12 cellular contexts compared by ENCODE assay signal in genomic region chr10:10824611-10825148, GRCh38.
DNase-seq lines count a peak whose midpoint lies in the region; ATAC-seq and TF ChIP-seq lines count a peak whose summit lies in the region.
"Had no signal": no experiment of that assay in that cellular context is flagged by ENCODE, and none has a peak within 500 bp of the region (broad histone marks: within the 10 kb centered on the region; RNA-seq: fewer than 3 reads in every experiment).

No MANE protein-coding gene starts in this region.

- no peaks in the 10 kb centered on the region for H3K9me3 ChIP-seq in heart left ventricle
- H3K9me3 ChIP-seq in colonic mucosa = no peaks in the 10 kb centered on the region
- no peaks in the 10 kb centered on the region for H3K9me3 ChIP-seq in CD8-positive, alpha-beta memory T cell (ENCODE audit: low read length)

- H3K27ac ChIP-seq in heart left ventricle (peak overlapping the region; percentile 28 to 89 (median 74)), colonic mucosa (no peak overlapping the region)
- no peak overlapping the region for H3K27ac ChIP-seq in CD8-positive, alpha-beta memory T cell (ENCODE audit: low read depth, low read length)

- H3K9ac ChIP-seq in colonic mucosa (ENCODE audit: low read depth in 2 of 2, low read length in 2 of 2) = no peak overlapping the region

- no peak overlapping the region for H3K4me3 Mint-ChIP-seq in CD8-positive, alpha-beta memory T cell
- H3K4me3 Mint-ChIP-seq: activated naive CD8-positive, alpha-beta T cell treated with anti-CD3 and anti-CD28 coated beads, Interleukin-2, amount 10 ng/mL, durations not matched to agents 7 days and 5 days; memory B cell had no signal

- 6 to 13% (median 9%) methylated on average over 8 of the region's 8 CpGs for WGBS in heart left ventricle, 4 donors

- no peaks in the 10 kb centered on the region for H3K36me3 Mint-ChIP-seq in CD8-positive, alpha-beta memory T cell
- H3K36me3 Mint-ChIP-seq: activated naive CD8-positive, alpha-beta T cell treated with anti-CD3 and anti-CD28 coated beads, Interleukin-2, amount 10 ng/mL, durations not matched to agents 7 days and 5 days; memory B cell had no signal

- H3K9me3 Mint-ChIP-seq in CD8-positive, alpha-beta memory T cell = no peaks in the 10 kb centered on the region
- H3K9me3 Mint-ChIP-seq: memory B cell had no signal

- H3K4me3 ChIP-seq in heart left ventricle (peak overlapping the region in 2 of 12 donors; percentile 1 to 15), colonic mucosa (no peak overlapping the region)
- no peak overlapping the region for H3K4me3 ChIP-seq in CD8-positive, alpha-beta memory T cell (ENCODE audit: low read length)

- peaks cover 0 to 48% (median 23%) of the 10 kb centered on the region in 12 donors for H3K4me1 ChIP-seq in heart left ventricle
- H3K4me1 ChIP-seq in colonic mucosa = no peaks in the 10 kb centered on the region
- no peaks in the 10 kb centered on the region for H3K4me1 ChIP-seq in CD8-positive, alpha-beta memory T cell (ENCODE audit: insufficient read depth, low read length)

- intact Hi-C loops in Right ventricle myocardium inferior (cut with DNase I) (loop anchor here (2.0 to 10.0 kb wide), 4 partner anchors 22 to 213 kb away; partner anchors contain the start of gene CELF2), cardiac septum (cut with DNase I) (loop anchor here (5.0 kb wide), 1 partner anchor 48 kb away; no protein-coding TSS in a partner anchor), heart left ventricle (cut with DNase I) (loop anchor here in 4 of 10 donors (2.0 to 10.0 kb wide), 3 partner anchors 48 to 90 kb away; no protein-coding TSS in a partner anchor), colonic mucosa (cut with DNase I) (no loop called here)

- CTCF ChIA-PET in CD8-positive, alpha-beta memory T cell (lab: Charles Lee) = no interaction called here

- peak in 4 of 12 donors; percentile 10 to 40 (median 22) for TF ChIP-seq CTCF in heart left ventricle (IDR thresholded peaks at IDR 0.05)
- TF ChIP-seq CTCF in colonic mucosa (IDR thresholded peaks at IDR 0.05) = no peak

- ATAC-seq in Right ventricle myocardium inferior (peak; percentile 86), heart left ventricle (peak; percentile 78 to 92 (median 88))

- H3K4me1 Mint-ChIP-seq in CD8-positive, alpha-beta memory T cell = no peaks in the 10 kb centered on the region
- H3K4me1 Mint-ChIP-seq: activated naive CD8-positive, alpha-beta T cell treated with anti-CD3 and anti-CD28 coated beads, Interleukin-2, amount 10 ng/mL, durations not matched to agents 7 days and 5 days; memory B cell had no signal

- no peaks in the 10 kb centered on the region for H3K27me3 ChIP-seq in heart left ventricle
- no peaks in the 10 kb centered on the region for H3K27me3 ChIP-seq in colonic mucosa
- H3K27me3 ChIP-seq in CD8-positive, alpha-beta memory T cell (ENCODE audit: insufficient read depth, low read length, poor library complexity, severe bottlenecking) = no peaks in the 10 kb centered on the region

- peak; percentile 76 for DNase-seq in Right ventricle myocardium inferior (ENCODE audit: missing footprints)
- no peak for DNase-seq in cardiac septum (ENCODE audit: low spot score)
- DNase-seq in heart left ventricle = peak in 4 of 5 donors; percentile 33 to 53 (median 42)
- DNase-seq in pulmonary artery endothelial cell (ENCODE audit: low read depth, low spot score) = peak; percentile 68
- DNase-seq in NCI-H510A (lab: John Stamatoyannopoulos, UW) = no peak
- DNase-seq in colonic mucosa = no peak
- DNase-seq in AML-193 (lab: John Stamatoyannopoulos, UW) = no peak
- DNase-seq in CD8-positive, alpha-beta memory T cell = no peak
- DNase-seq: activated naive CD8-positive, alpha-beta T cell treated with anti-CD3 and anti-CD28 coated beads, Interleukin-2, amount 10 ng/mL, durations not matched to agents 7 days and 5 days; DMS79 treated with DMSO at 0.1 percent for 48 hours; T-helper 9 cell had no signal

- TF ChIP-seq POLR2A in heart left ventricle (IDR thresholded peaks at IDR 0.05) = no peak

- H3K36me3 ChIP-seq in heart left ventricle = no peaks in the 10 kb centered on the region
- H3K36me3 ChIP-seq in colonic mucosa = no peaks in the 10 kb centered on the region
- H3K36me3 ChIP-seq in CD8-positive, alpha-beta memory T cell (ENCODE audit: insufficient read depth, low read length) = no peaks in the 10 kb centered on the region

- POLR2A ChIA-PET in CD8-positive, alpha-beta memory T cell (lab: Charles Lee) = no interaction called here

- peaks cover 3 to 48% of the 10 kb centered on the region in 2 donors for H3K27me3 Mint-ChIP-seq in CD8-positive, alpha-beta memory T cell

- H3K27ac Mint-ChIP-seq in CD8-positive, alpha-beta memory T cell = no peak overlapping the region
- H3K27ac Mint-ChIP-seq: activated naive CD8-positive, alpha-beta T cell treated with anti-CD3 and anti-CD28 coated beads, Interleukin-2, amount 10 ng/mL, durations not matched to agents 7 days and 5 days; memory B cell had no signal

Comparison
In these comparisons a context has a peak if more than half of its experiments do, and no peak if none do; other contexts are left out.
1. DNase-seq: peak in Right ventricle myocardium inferior (single experiment), heart left ventricle (4 of 5) and pulmonary artery endothelial cell (single experiment); none in cardiac septum (single experiment), NCI-H510A (single experiment), colonic mucosa (single experiment), AML-193 (0 of 2) and CD8-positive, alpha-beta memory T cell (0 of 5).
2. H3K27ac ChIP-seq: peak in heart left ventricle (12 of 12); none in colonic mucosa (single experiment) and CD8-positive, alpha-beta memory T cell (single experiment).